9 cellular contexts compared by ENCODE assay signal in genomic region chr16:81778861-81779539, GRCh38. TPM values are rescaled to one million over a fixed set of nuclear protein-coding genes. Genes with fewer than 3 reads are reported as not detected.
DNase-seq lines count a peak whose midpoint lies in the region; ATAC-seq and TF ChIP-seq lines count a peak whose summit lies in the region.
"Had no signal": no experiment of that assay in that cellular context is flagged by ENCODE, and none has a peak within 500 bp of the region (broad histone marks: within the 10 kb centered on the region; RNA-seq: fewer than 3 reads in every experiment).

Gene PLCG2, plus strand, starts transcription at chr16:81779291. Its CDS starts 6,699 bp downstream, at chr16:81785990.

- no peaks in the 10 kb centered on the region for H3K36me3 Mint-ChIP-seq in CD4-positive, alpha-beta T cell (ENCODE audit: low read depth)

- under 1% methylated on average over 78 of the region's 78 CpGs for WGBS in urinary bladder

- H3K36me3 ChIP-seq in urinary bladder (ENCODE audit: insufficient read depth), result no peaks in the 10 kb centered on the region

- peaks cover 15% of the 10 kb centered on the region for H3K27me3 ChIP-seq in CD4-positive, alpha-beta T cell (ENCODE audit: control insufficient read depth, insufficient read depth, low read length)

- H3K9me3 Mint-ChIP-seq in CD4-positive, alpha-beta T cell, result no peaks in the 10 kb centered on the region

- peak in 9 of 10 experiments; percentile 22 to 61 (median 44) for DNase-seq in CD4-positive, alpha-beta T cell
- peak; percentile 86 for DNase-seq in RPMI8226
- peak; percentile 89 for DNase-seq in activated effector memory CD4-positive, alpha-beta T cell treated with anti-CD3 and anti-CD28 coated beads, Interleukin-2, amount 50 U/mL, for 16 hours
- DNase-seq in head of caudate nucleus, result peak in 37 of 42 donors; percentile 20 to 78 (median 55)
- DNase-seq in posterior vena cava (ENCODE audit: low spot score), result peak; percentile 93

- H3K27me3 Mint-ChIP-seq in CD4-positive, alpha-beta T cell, result peaks cover 50% of the 10 kb centered on the region

- ATAC-seq in CD4-positive, alpha-beta T cell (ENCODE audit: poor library complexity), result peak; percentile 86
- peak; percentile 79 for ATAC-seq in GM19328 (IDR thresholded peaks at IDR 0.05; ENCODE audit: unreplicated experiment)
- peak; percentile 84 for ATAC-seq in HG03432 (IDR thresholded peaks at IDR 0.05; ENCODE audit: unreplicated experiment)

- no peak for TF ChIP-seq CTCF in CD4-positive, alpha-beta T cell (IDR thresholded peaks at IDR 0.05)

- H3K4me3 Mint-ChIP-seq in CD4-positive, alpha-beta T cell, result peak within 1 kb of the TSS; percentile 82

- peak within 1 kb of the TSS; percentile 65 for H3K4me3 ChIP-seq in urinary bladder (ENCODE audit: low read depth, low read length)

- H3K27ac ChIP-seq in CD4-positive, alpha-beta T cell (ENCODE audit: low read depth, low read length), result no peak within 1 kb of the TSS
- no peak within 1 kb of the TSS for H3K27ac ChIP-seq in urinary bladder (ENCODE audit: low read depth)
- H3K27ac ChIP-seq: VCaP had no signal

- CTCF ChIA-PET in CD4-positive, alpha-beta T cell (lab: Charles Lee), result no interaction called here

- intact Hi-C loops in CD4-positive, alpha-beta T cell (cut with DNase I, micrococcal nuclease), result no loop called here
- intact Hi-C loops in head of caudate nucleus (cut with DNase I), result no loop called here
- intact Hi-C loops in posterior vena cava (cut with DNase I), result no loop called here

- H3K27ac Mint-ChIP-seq in CD4-positive, alpha-beta T cell, result no peak within 1 kb of the TSS

- peaks cover 2% of the 10 kb centered on the region for H3K4me1 ChIP-seq in urinary bladder (ENCODE audit: insufficient read depth)

- POLR2A ChIA-PET in CD4-positive, alpha-beta T cell (lab: Charles Lee), result no interaction called here

- peaks cover 11% of the 10 kb centered on the region for H3K4me1 Mint-ChIP-seq in CD4-positive, alpha-beta T cell (ENCODE audit: low read depth)

- H3K9me3 ChIP-seq in CD4-positive, alpha-beta T cell (ENCODE audit: control insufficient read depth, low read length), result no peaks in the 10 kb centered on the region

RNA-seq across cellular contexts. Expression of gene PLCG2, which starts in this region (rescaled TPM):
- total RNA-seq in CD4-positive, alpha-beta T cell, result 1 to 10 TPM in 1 of 2 experiments, under 1 TPM in 1; 0.92 to 1.5 TPM
- 10 to 100 TPM; 15.9 to 24.5 TPM for total RNA-seq in posterior vena cava
- 13.0 TPM for total RNA-seq in urinary bladder
- polyA plus RNA-seq in urinary bladder, result 8.0 TPM
